8 cellular contexts compared by ENCODE assay signal in the genomic region with DNA sequence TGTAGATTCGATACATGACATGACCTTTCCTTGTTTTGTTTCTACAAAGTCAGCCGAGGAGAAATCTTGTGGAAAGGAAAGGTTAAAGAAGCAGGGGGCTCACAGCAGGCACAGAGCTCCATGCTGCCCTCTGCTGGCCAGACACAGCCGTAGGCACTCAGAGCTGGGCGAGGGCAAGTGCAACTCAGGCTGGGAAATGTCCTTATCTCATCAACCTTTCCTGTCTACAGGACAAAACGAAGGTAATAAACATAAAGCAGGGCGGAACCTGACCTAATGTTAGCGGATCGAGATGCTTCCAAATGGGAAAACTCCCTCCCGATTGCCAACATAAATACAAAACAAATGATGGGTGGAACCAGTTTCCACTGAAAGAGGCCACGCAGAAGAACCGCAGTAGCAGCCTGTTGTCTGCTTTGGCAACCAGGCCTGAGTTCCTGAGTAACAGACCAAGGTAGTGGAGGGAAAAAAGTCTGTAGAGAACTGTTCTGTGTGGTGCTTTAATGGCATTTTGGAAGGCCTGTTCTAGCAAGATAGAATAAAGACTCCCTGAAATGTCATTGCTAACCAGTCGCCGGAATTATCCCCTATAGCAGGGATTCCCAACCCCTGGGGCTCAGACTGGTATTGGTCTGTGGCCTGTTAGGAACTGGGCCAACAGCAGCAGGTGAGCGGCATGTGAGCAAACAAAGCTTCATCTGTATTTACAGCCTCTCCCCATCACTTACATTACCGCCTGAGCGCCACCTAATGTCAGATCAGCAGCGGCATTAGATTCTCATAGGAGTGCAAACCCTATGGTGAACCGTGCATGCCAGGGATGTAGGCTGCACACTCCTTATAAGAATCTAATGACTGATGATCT.
A peak's percentile ranks its signal among the peaks of the same experiment; 100 is the strongest.
DNase-seq lines count a peak whose midpoint lies in the region; ATAC-seq and TF ChIP-seq lines count a peak whose summit lies in the region.

No MANE protein-coding gene starts in this region.

- peaks cover 5% of the 10 kb centered on the region for H3K4me1 Mint-ChIP-seq in activated naive CD4-positive, alpha-beta T cell treated with anti-CD3 and anti-CD28 coated beads, Interleukin-2, amount 10 ng/mL, durations not matched to agents 7 days and 5 days

- DNase-seq in G401 (ENCODE audit: low spot score) (peak; percentile 22), NB4 (ENCODE audit: low read depth) (peak; percentile 74), SK-N-DZ (ENCODE audit: low spot score) (peak; percentile 48), cardiac muscle cell (ENCODE audit: low read depth in 1 of 2, low spot score in 1 of 2) (peak; percentile 68 to 89), putamen (ENCODE audit: low spot score) (peak; percentile 32), aorta (peak; percentile 78 to 90)
- peak; percentile 75 for DNase-seq in activated naive CD4-positive, alpha-beta T cell treated with anti-CD3 and anti-CD28 coated beads, Interleukin-2, amount 10 ng/mL, durations not matched to agents 7 days and 5 days

- peak; percentile 89 for ATAC-seq in aorta (ENCODE audit: low FRiP score)

- intact Hi-C loops in aorta (cut with DNase I), result loop anchor here (2.0 kb wide), 1 partner anchor 34 kb away; no protein-coding TSS in a partner anchor

- H3K36me3 Mint-ChIP-seq in activated naive CD4-positive, alpha-beta T cell treated with anti-CD3 and anti-CD28 coated beads, Interleukin-2, amount 10 ng/mL, durations not matched to agents 7 days and 5 days, result peaks cover 16% of the 10 kb centered on the region

- peak; percentile 81 for TF ChIP-seq CTCF in HEK293 (tag by site-specific recombination; IDR thresholded peaks at IDR 0.05)
- peak; percentile 97 for TF ChIP-seq CTCF in NB4 (IDR thresholded peaks at IDR 0.05; ENCODE audit: low read depth, low read length)
- peak; percentile 99 for TF ChIP-seq CTCF in cardiac muscle cell (IDR thresholded peaks at IDR 0.05; ENCODE audit: low read depth, low read length)

- H3K27ac Mint-ChIP-seq in activated naive CD4-positive, alpha-beta T cell treated with anti-CD3 and anti-CD28 coated beads, Interleukin-2, amount 10 ng/mL, durations not matched to agents 7 days and 5 days, result no peak overlapping the region

- in situ Hi-C loops in G401 (cut with HindIII; ENCODE audit: low sequenced_read_pairs), result no loop called here

- peaks cover 7% of the 10 kb centered on the region for H3K4me1 ChIP-seq in HEK293 (ENCODE audit: control insufficient read depth, insufficient read depth, low read length)
- peaks cover 40% of the 10 kb centered on the region for H3K4me1 ChIP-seq in cardiac muscle cell (ENCODE audit: low read depth)
- peaks cover 2 to 3% of the 10 kb centered on the region in 2 donors for H3K4me1 ChIP-seq in aorta (ENCODE audit: control insufficient read depth in 1 of 2, insufficient read depth in 2 of 2, low read length in 2 of 2)

- WGBS in aorta, 2 donors, result 36 to 46% methylated on average over 18 of the region's 18 CpGs

- CTCF ChIA-PET in HEK293 (lab: Yijun Ruan, JAX), result interaction anchor here (0.6 to 7.8 kb wide), 54 partner anchors 9 to 1789 kb away, joined by 3 to 153 read pairs (median 4); no protein-coding TSS in a partner anchor
- CTCF ChIA-PET in activated naive CD4-positive, alpha-beta T cell treated with anti-CD3 and anti-CD28 coated beads, Interleukin-2, amount 10 ng/mL, durations not matched to agents 7 days and 5 days (lab: Charles Lee), result interaction anchor here (0.6 to 3.5 kb wide), 31 partner anchors 8 to 386 kb away, joined by 3 to 15 read pairs (median 4); a partner anchor contains a TSS

- H3K27me3 Mint-ChIP-seq in activated naive CD4-positive, alpha-beta T cell treated with anti-CD3 and anti-CD28 coated beads, Interleukin-2, amount 10 ng/mL, durations not matched to agents 7 days and 5 days, result no peaks in the 10 kb centered on the region

- H3K9me3 ChIP-seq in HEK293 (ENCODE audit: control insufficient read depth, insufficient read depth, low read depth, low read length) (no peaks in the 10 kb centered on the region), cardiac muscle cell (ENCODE audit: low read depth) (no peaks in the 10 kb centered on the region), aorta (ENCODE audit: control insufficient read depth, low read length) (no peaks in the 10 kb centered on the region)

- peak overlapping the region; percentile 49 for H3K27ac ChIP-seq in HEK293 (ENCODE audit: extremely low read depth, low read depth, low read length)
- peak overlapping the region; percentile 97 for H3K27ac ChIP-seq in cardiac muscle cell
- no peak overlapping the region for H3K27ac ChIP-seq in aorta (ENCODE audit: low read depth in 1 of 2, low read length in 2 of 2)

- H3K36me3 ChIP-seq in HEK293 (ENCODE audit: control insufficient read depth in 2 of 2, insufficient read depth in 1 of 2, low read length in 2 of 2) (peaks cover 0 to 7% of the 10 kb centered on the region in 2 experiments; a peak in 1 of 3 replicates), cardiac muscle cell (no peaks in the 10 kb centered on the region), aorta (ENCODE audit: control insufficient read depth in 1 of 2, insufficient read depth in 2 of 2, low read length in 1 of 2) (no peaks in the 10 kb centered on the region)

- no peaks in the 10 kb centered on the region for H3K9me3 Mint-ChIP-seq in activated naive CD4-positive, alpha-beta T cell treated with anti-CD3 and anti-CD28 coated beads, Interleukin-2, amount 10 ng/mL, durations not matched to agents 7 days and 5 days

- no peak overlapping the region for H3K4me3 ChIP-seq in HEK293 (ENCODE audit: low read depth, low read length)
- no peak overlapping the region for H3K4me3 ChIP-seq in NB4 (ENCODE audit: low read depth, low read length)
- H3K4me3 ChIP-seq in cardiac muscle cell, result no peak overlapping the region
- no peak overlapping the region for H3K4me3 ChIP-seq in aorta (ENCODE audit: low read length in 2 of 2)

- H3K4me3 Mint-ChIP-seq in activated naive CD4-positive, alpha-beta T cell treated with anti-CD3 and anti-CD28 coated beads, Interleukin-2, amount 10 ng/mL, durations not matched to agents 7 days and 5 days, result no peak overlapping the region

- no peak for TF ChIP-seq POLR2A in NB4 (IDR thresholded peaks at IDR 0.05; ENCODE audit: extremely low read depth, insufficient read length)

- no peaks in the 10 kb centered on the region for H3K27me3 ChIP-seq in cardiac muscle cell
- no peaks in the 10 kb centered on the region for H3K27me3 ChIP-seq in aorta (ENCODE audit: control insufficient read depth in 1 of 2, insufficient read depth in 2 of 2, low read length in 1 of 2)

- POLR2A ChIA-PET in HEK293 (lab: Yijun Ruan, JAX), result interaction anchor here (0.8 kb wide), 1 partner anchor 12 kb away, joined by 3 read pairs; no protein-coding TSS in a partner anchor

TF ChIP-seq in HEK293, 187 proteins besides CTCF, POLR2A, EP300 and RAD21 (continues in another document):
- TF ChIP-seq ZNF658 (tag by site-specific recombination; IDR thresholded peaks at IDR 0.05) (no peak), SCRT1 (tag by site-specific recombination; IDR thresholded peaks at IDR 0.05; ENCODE audit: borderline replicate concordance) (peak; percentile 54; the same call in 1 of the 2 replicates), ZNF610 (tag by site-specific recombination; IDR thresholded peaks at IDR 0.05; ENCODE audit: borderline replicate concordance) (peak; percentile 96; the same call in 1 of the 2 replicates), ZNF221 (tag by site-specific recombination; IDR thresholded peaks at IDR 0.05; ENCODE audit: borderline replicate concordance) (no peak), ZNF837 (tag by site-specific recombination; IDR thresholded peaks at IDR 0.05) (no peak), KLF1 (tag by site-specific recombination; IDR thresholded peaks at IDR 0.05) (peak; percentile 94), ZNF155 (tag by site-specific recombination; IDR thresholded peaks at IDR 0.05) (no peak), ZNF560 (tag by site-specific recombination; IDR thresholded peaks at IDR 0.05; ENCODE audit: borderline replicate concordance) (no peak), ZNF121 (tag by site-specific recombination; IDR thresholded peaks at IDR 0.05) (no peak), ZNF600 (tag by site-specific recombination; IDR thresholded peaks at IDR 0.05) (peak; percentile 76), ZNF654 (tag by site-specific recombination; IDR thresholded peaks at IDR 0.05; ENCODE audit: low read depth) (peak; percentile 64)
- TF ChIP-seq, protein P1, sequence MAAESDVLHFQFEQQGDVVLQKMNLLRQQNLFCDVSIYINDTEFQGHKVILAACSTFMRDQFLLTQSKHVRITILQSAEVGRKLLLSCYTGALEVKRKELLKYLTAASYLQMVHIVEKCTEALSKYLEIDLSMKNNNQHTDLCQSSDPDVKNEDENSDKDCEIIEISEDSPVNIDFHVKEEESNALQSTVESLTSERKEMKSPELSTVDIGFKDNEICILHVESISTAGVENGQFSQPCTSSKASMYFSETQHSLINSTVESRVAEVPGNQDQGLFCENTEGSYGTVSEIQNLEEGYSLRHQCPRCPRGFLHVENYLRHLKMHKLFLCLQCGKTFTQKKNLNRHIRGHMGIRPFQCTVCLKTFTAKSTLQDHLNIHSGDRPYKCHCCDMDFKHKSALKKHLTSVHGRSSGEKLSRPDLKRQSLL (tag by site-specific recombination; IDR thresholded peaks at IDR 0.05), result no peak
- TF ChIP-seq, protein P2, sequence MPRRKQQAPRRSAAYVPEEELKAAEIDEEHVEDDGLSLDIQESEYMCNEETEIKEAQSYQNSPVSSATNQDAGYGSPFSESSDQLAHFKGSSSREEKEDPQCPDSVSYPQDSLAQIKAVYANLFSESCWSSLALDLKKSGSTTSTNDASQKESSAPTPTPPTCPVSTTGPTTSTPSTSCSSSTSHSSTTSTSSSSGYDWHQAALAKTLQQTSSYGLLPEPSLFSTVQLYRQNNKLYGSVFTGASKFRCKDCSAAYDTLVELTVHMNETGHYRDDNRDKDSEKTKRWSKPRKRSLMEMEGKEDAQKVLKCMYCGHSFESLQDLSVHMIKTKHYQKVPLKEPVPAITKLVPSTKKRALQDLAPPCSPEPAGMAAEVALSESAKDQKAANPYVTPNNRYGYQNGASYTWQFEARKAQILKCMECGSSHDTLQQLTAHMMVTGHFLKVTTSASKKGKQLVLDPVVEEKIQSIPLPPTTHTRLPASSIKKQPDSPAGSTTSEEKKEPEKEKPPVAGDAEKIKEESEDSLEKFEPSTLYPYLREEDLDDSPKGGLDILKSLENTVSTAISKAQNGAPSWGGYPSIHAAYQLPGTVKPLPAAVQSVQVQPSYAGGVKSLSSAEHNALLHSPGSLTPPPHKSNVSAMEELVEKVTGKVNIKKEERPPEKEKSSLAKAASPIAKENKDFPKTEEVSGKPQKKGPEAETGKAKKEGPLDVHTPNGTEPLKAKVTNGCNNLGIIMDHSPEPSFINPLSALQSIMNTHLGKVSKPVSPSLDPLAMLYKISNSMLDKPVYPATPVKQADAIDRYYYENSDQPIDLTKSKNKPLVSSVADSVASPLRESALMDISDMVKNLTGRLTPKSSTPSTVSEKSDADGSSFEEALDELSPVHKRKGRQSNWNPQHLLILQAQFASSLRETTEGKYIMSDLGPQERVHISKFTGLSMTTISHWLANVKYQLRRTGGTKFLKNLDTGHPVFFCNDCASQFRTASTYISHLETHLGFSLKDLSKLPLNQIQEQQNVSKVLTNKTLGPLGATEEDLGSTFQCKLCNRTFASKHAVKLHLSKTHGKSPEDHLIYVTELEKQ (tag by site-specific recombination; IDR thresholded peaks at IDR 0.05; ENCODE audit: borderline replicate concordance), result 0 out of 2 replicates have a peak, but pooled peaks have one; percentile 11

Comparison
In these comparisons a context has a peak if more than half of its experiments do, and no peak if none do; other contexts are left out.
1. DNase-seq: peak in every context shown above with its lines; median percentile 84 in aorta; 78 in cardiac muscle cell; 75 in activated naive CD4-positive, alpha-beta T cell treated with anti-CD3 and anti-CD28 coated beads, Interleukin-2, amount 10 ng/mL, durations not matched to agents 7 days and 5 days; 74 in NB4; 48 in SK-N-DZ; 32 in putamen; 22 in G401.
2. H3K27ac ChIP-seq: peak in HEK293 (single experiment) and cardiac muscle cell (single experiment); none in aorta (0 of 2).
3. Peak in every context shown above with its lines, with median percentiles within 50 percentile points of each other: CTCF ChIP-seq.